1 cellular context compared by ENCODE assay signal in the genomic region with DNA sequence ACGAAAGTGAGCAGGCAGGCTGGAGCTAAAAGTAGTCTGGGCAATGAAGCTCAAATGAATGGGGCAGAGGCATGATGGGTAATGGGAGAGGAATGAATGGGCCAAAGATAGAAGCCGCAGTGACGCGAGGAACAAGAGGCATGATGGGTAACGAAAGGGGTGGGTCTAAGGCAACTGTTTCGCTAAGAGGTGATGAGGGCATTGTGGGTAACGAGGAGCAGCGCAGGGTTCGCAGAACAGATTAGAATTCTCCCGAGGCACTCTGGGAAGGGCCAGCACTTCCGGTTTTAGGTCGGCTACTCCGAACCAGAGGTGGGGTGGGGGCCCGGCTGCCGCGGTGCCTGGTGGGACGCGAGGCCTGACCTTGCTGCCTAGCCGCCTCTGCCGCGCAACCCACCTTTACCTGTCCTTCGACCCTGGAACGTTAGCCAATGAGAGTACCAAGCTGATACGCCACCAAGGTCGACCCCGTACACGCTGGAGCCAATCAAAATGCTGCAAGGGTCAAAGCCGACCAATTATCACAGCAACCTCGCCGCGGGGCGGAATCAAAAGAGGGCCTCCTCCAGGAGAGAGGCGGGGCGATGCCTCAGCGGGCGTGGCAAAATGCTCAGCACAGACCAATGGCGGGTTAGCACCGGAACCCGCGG.
A peak's percentile ranks its signal among the peaks of the same experiment; 100 is the strongest.
TF ChIP-seq lines count a peak whose summit lies in the region.

No MANE protein-coding gene starts in this region.

TF ChIP-seq in GM12878, 131 proteins besides CTCF, POLR2A, EP300 and RAD21 (continued from another document):
- TF ChIP-seq, protein P1, sequence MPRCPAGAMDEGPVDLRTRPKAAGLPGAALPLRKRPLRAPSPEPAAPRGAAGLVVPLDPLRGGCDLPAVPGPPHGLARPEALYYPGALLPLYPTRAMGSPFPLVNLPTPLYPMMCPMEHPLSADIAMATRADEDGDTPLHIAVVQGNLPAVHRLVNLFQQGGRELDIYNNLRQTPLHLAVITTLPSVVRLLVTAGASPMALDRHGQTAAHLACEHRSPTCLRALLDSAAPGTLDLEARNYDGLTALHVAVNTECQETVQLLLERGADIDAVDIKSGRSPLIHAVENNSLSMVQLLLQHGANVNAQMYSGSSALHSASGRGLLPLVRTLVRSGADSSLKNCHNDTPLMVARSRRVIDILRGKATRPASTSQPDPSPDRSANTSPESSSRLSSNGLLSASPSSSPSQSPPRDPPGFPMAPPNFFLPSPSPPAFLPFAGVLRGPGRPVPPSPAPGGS (IDR thresholded peaks at IDR 0.05; ENCODE audit: borderline replicate concordance, insufficient read depth, low read depth, low read length, poor library complexity, severe bottlenecking), result no peak
- TF ChIP-seq SRF (IDR thresholded peaks at IDR 0.05; ENCODE audit: low read depth in 2 of 2, low read length in 2 of 2) (0 out of 4 replicates have a peak, but pooled peaks of 1 of the 2 experiments have one; percentile 2), HDGF (IDR thresholded peaks at IDR 0.05) (peak; percentile 99), CHD2 (IDR thresholded peaks at IDR 0.05; ENCODE audit: borderline replicate concordance, low read depth, low read length) (peak; percentile 93; the same call in 1 of the 2 replicates), SREBF2 (IDR thresholded peaks at IDR 0.05; ENCODE audit: low read length) (no peak), FOXM1 (IDR thresholded peaks at IDR 0.05; ENCODE audit: low read depth, low read length) (no peak), NBN (IDR thresholded peaks at IDR 0.05) (peak; percentile 97)
- TF ChIP-seq, protein P2, sequence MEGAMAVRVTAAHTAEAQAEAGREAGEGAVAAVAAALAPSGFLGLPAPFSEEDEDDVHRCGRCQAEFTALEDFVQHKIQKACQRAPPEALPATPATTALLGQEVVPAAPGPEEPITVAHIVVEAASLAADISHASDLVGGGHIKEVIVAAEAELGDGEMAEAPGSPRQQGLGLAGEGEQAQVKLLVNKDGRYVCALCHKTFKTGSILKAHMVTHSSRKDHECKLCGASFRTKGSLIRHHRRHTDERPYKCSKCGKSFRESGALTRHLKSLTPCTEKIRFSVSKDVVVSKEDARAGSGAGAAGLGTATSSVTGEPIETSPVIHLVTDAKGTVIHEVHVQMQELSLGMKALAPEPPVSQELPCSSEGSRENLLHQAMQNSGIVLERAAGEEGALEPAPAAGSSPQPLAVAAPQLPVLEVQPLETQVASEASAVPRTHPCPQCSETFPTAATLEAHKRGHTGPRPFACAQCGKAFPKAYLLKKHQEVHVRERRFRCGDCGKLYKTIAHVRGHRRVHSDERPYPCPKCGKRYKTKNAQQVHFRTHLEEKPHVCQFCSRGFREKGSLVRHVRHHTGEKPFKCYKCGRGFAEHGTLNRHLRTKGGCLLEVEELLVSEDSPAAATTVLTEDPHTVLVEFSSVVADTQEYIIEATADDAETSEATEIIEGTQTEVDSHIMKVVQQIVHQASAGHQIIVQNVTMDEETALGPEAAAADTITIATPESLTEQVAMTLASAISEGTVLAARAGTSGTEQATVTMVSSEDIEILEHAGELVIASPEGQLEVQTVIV (IDR thresholded peaks at IDR 0.05; ENCODE audit: borderline replicate concordance, partially characterized antibody), result peak; percentile 74
- TF ChIP-seq, protein P3, sequence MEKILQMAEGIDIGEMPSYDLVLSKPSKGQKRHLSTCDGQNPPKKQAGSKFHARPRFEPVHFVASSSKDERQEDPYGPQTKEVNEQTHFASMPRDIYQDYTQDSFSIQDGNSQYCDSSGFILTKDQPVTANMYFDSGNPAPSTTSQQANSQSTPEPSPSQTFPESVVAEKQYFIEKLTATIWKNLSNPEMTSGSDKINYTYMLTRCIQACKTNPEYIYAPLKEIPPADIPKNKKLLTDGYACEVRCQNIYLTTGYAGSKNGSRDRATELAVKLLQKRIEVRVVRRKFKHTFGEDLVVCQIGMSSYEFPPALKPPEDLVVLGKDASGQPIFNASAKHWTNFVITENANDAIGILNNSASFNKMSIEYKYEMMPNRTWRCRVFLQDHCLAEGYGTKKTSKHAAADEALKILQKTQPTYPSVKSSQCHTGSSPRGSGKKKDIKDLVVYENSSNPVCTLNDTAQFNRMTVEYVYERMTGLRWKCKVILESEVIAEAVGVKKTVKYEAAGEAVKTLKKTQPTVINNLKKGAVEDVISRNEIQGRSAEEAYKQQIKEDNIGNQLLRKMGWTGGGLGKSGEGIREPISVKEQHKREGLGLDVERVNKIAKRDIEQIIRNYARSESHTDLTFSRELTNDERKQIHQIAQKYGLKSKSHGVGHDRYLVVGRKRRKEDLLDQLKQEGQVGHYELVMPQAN (conservative IDR thresholded peaks at IDR 0.05), result peak; percentile 93
- TF ChIP-seq, protein P4, sequence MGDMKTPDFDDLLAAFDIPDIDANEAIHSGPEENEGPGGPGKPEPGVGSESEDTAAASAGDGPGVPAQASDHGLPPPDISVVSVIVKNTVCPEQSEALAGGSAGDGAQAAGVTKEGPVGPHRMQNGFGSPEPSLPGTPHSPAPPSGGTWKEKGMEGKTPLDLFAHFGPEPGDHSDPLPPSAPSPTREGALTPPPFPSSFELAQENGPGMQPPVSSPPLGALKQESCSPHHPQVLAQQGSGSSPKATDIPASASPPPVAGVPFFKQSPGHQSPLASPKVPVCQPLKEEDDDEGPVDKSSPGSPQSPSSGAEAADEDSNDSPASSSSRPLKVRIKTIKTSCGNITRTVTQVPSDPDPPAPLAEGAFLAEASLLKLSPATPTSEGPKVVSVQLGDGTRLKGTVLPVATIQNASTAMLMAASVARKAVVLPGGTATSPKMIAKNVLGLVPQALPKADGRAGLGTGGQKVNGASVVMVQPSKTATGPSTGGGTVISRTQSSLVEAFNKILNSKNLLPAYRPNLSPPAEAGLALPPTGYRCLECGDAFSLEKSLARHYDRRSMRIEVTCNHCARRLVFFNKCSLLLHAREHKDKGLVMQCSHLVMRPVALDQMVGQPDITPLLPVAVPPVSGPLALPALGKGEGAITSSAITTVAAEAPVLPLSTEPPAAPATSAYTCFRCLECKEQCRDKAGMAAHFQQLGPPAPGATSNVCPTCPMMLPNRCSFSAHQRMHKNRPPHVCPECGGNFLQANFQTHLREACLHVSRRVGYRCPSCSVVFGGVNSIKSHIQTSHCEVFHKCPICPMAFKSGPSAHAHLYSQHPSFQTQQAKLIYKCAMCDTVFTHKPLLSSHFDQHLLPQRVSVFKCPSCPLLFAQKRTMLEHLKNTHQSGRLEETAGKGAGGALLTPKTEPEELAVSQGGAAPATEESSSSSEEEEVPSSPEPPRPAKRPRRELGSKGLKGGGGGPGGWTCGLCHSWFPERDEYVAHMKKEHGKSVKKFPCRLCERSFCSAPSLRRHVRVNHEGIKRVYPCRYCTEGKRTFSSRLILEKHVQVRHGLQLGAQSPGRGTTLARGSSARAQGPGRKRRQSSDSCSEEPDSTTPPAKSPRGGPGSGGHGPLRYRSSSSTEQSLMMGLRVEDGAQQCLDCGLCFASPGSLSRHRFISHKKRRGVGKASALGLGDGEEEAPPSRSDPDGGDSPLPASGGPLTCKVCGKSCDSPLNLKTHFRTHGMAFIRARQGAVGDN (IDR thresholded peaks at IDR 0.05), result peak; percentile 87
- TF ChIP-seq, protein P5, sequence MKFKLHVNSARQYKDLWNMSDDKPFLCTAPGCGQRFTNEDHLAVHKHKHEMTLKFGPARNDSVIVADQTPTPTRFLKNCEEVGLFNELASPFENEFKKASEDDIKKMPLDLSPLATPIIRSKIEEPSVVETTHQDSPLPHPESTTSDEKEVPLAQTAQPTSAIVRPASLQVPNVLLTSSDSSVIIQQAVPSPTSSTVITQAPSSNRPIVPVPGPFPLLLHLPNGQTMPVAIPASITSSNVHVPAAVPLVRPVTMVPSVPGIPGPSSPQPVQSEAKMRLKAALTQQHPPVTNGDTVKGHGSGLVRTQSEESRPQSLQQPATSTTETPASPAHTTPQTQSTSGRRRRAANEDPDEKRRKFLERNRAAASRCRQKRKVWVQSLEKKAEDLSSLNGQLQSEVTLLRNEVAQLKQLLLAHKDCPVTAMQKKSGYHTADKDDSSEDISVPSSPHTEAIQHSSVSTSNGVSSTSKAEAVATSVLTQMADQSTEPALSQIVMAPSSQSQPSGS (IDR thresholded peaks at IDR 0.05; ENCODE audit: low read length), result no peak; the same call in 1 of the 2 replicates
